Comparison of ENCODE assay signal across 30 cellular contexts in the genomic region with DNA sequence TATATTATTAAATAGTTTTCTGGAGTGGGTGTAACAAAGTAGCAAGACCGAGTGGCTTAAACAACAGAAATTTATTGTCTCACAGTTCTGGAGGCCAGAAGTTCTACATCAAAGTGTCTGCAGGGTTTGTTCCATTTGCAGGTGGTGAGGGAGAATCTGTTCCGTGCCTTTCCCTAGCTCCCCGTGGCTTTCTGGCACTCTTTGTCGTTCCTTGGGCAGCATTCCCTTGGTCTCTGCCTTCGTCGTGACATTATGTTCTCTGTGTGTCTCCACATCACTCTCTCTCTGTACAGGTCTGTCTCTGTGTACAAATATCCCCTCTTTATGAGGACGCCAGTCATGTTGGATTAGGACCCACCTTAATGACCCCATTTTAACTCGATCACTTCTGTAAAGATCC. TPM values are rescaled to one million over a fixed set of nuclear protein-coding genes. Genes with fewer than 3 reads are reported as not detected.
DNase-seq lines count a peak whose midpoint lies in the region; ATAC-seq and TF ChIP-seq lines count a peak whose summit lies in the region.
"Had no signal": no experiment of that assay in that cellular context is flagged by ENCODE, and none has a peak within 500 bp of the region (broad histone marks: within the 10 kb centered on the region; RNA-seq: fewer than 3 reads in every experiment).

No MANE protein-coding gene starts in this region.

- H3K4me3 ChIP-seq in right cardiac atrium (ENCODE audit: low read length) (no peak overlapping the region), right atrium auricular region (no peak overlapping the region), dorsolateral prefrontal cortex (peak overlapping the region in 7 of 59 donors; percentile 0 to 24 (median 10)), rectal smooth muscle tissue (ENCODE audit: low read length) (no peak overlapping the region)
- H3K4me3 ChIP-seq: right lobe of liver had no signal

- no peaks in the 10 kb centered on the region for H3K4me1 ChIP-seq in right cardiac atrium (ENCODE audit: control insufficient read depth, insufficient read depth, low read length)
- H3K4me1 ChIP-seq in right atrium auricular region = peaks cover 0 to 14% of the 10 kb centered on the region in 2 donors
- H3K4me1 ChIP-seq in rectal smooth muscle tissue (ENCODE audit: control insufficient read depth, insufficient read depth, low read length) = peaks cover 5% of the 10 kb centered on the region
- H3K4me1 ChIP-seq: parathyroid adenoma, right lobe of liver had no signal

- intact Hi-C loops in right cardiac atrium (cut with DNase I) = no loop called here
- intact Hi-C loops in dorsolateral prefrontal cortex (cut with DNase I) = no loop called here
- intact Hi-C loops in sciatic nerve (cut with DNase I) = no loop called here

- peak in 1 of 2 donors; percentile 18 for ATAC-seq in right cardiac atrium
- ATAC-seq in sciatic nerve = no peak
- no peak for ATAC-seq in HG03175 (IDR thresholded peaks at IDR 0.05; ENCODE audit: unreplicated experiment)
- ATAC-seq: activated CD4-positive, alpha-beta T cell treated with anti-CD3 and anti-CD28 coated beads for 36 hours; activated CD8-positive, alpha-beta T cell treated with anti-CD3 and anti-CD28 coated beads for 36 hours; PC-3; right lobe of liver; Right ventricle myocardium inferior had no signal

- DNase-seq in right cardiac atrium (no peak), right atrium auricular region (ENCODE audit: low spot score) (no peak), dorsolateral prefrontal cortex (peak in 2 of 10 donors; percentile 14 to 82), nucleus accumbens (lab: John Stamatoyannopoulos, UW) (no peak), sciatic nerve (ENCODE audit: low spot score) (no peak)
- no peak for DNase-seq in activated CD4-positive, alpha-beta T cell treated with anti-CD3 and anti-CD28 coated beads for 1 hour
- DNase-seq: activated CD4-positive, alpha-beta T cell treated with anti-CD3 and anti-CD28 coated beads for 36 hours; activated CD8-positive, alpha-beta memory T cell treated with anti-CD3 and anti-CD28 coated beads, Interleukin-2, amount 50 U/mL, for 48 hours; activated CD8-positive, alpha-beta T cell treated with anti-CD3 and anti-CD28 coated beads for 36 hours; activated naive CD4-positive, alpha-beta T cell treated with anti-CD3 and anti-CD28 coated beads, Interleukin-2, amount 50 U/mL, for 16 hours; DMS79; effector CD8-positive, alpha-beta T cell; GDM1; HFFc6; mammary epithelial cell; NCI-H1048; NCI-H1694 treated with DMSO at 0.1 percent for 48 hours; NCI-H2171 treated with DMSO at 0.1 percent for 48 hours; NCI-H524 treated with DMSO at 0.1 percent for 48 hours; NK-92 treated with Interleukin-12 subunit alpha and Interleukin-12 subunit beta, amount 100 ng/mL, for 24 hours; PC-3; right lobe of liver; stimulated activated CD4-positive, alpha-beta T cell treated with anti-CD3 and anti-CD28 coated beads, Interleukin-4, amount 100 ng/mL, for 24 hours; T-helper 2 cell had no signal

- no peaks in the 10 kb centered on the region for H3K27me3 ChIP-seq in right cardiac atrium (ENCODE audit: control insufficient read depth, insufficient read depth)
- no peaks in the 10 kb centered on the region for H3K27me3 ChIP-seq in right atrium auricular region
- H3K27me3 ChIP-seq in dorsolateral prefrontal cortex = no peaks in the 10 kb centered on the region
- H3K27me3 ChIP-seq in rectal smooth muscle tissue (ENCODE audit: control insufficient read depth, insufficient read depth, low read length) = no peaks in the 10 kb centered on the region
- H3K27me3 ChIP-seq: right lobe of liver had no signal

- H3K9me3 ChIP-seq in right cardiac atrium (ENCODE audit: control insufficient read depth, low read length) = no peaks in the 10 kb centered on the region
- H3K9me3 ChIP-seq in right atrium auricular region = no peaks in the 10 kb centered on the region
- H3K9me3 ChIP-seq: right lobe of liver had no signal

- no peak overlapping the region for H3K9ac ChIP-seq in rectal smooth muscle tissue (ENCODE audit: low read length)
- H3K9ac ChIP-seq: parathyroid adenoma had no signal

- H3K36me3 ChIP-seq in right atrium auricular region (no peaks in the 10 kb centered on the region), rectal smooth muscle tissue (ENCODE audit: control insufficient read depth, insufficient read depth, low read length) (no peaks in the 10 kb centered on the region)
- H3K36me3 ChIP-seq: right lobe of liver had no signal

- 78% methylated on average over 8 of the region's 8 CpGs for WGBS in right cardiac atrium

- H3K27ac ChIP-seq in right cardiac atrium (ENCODE audit: low read length) (peak overlapping the region; percentile 57), right atrium auricular region (no peak overlapping the region), dorsolateral prefrontal cortex (peak overlapping the region in 53 of 59 donors; percentile 3 to 88 (median 64)), rectal smooth muscle tissue (ENCODE audit: low read depth, low read length) (peak overlapping the region; percentile 44)
- H3K27ac ChIP-seq: 22Rv1, epithelial cell of prostate, parathyroid adenoma, right lobe of liver had no signal

- no peak for TF ChIP-seq CTCF in right atrium auricular region (IDR thresholded peaks at IDR 0.05)
- TF ChIP-seq CTCF in dorsolateral prefrontal cortex (IDR thresholded peaks at IDR 0.05 in 54 of 56, conservative IDR thresholded peaks at IDR 0.05 in 2 of 56; ENCODE audit: low read depth in 1 of 56, partially characterized antibody in 56 of 56) = no peak

RNA-seq across cellular contexts. Expression of gene LDLRAD3, which starts 38.2 kb away (rescaled TPM):
- 1 to 10 TPM; 3.0 to 7.0 (median 3.6) TPM for total RNA-seq in right cardiac atrium
- 1.8 TPM for polyA plus RNA-seq in right cardiac atrium
- total RNA-seq in right atrium auricular region = 1 to 10 TPM; 3.6 to 7.0 TPM
- 10 to 100 TPM in 118 of 120 experiments, 1 to 10 TPM in 2; 8.6 to 50.7 (median 16.4) TPM for total RNA-seq in dorsolateral prefrontal cortex
- total RNA-seq in sciatic nerve = 47.5 TPM

Comparison
In these comparisons a context has a peak if more than half of its experiments do, and no peak if none do; other contexts are left out.
1. H3K27ac ChIP-seq: peak in right cardiac atrium (single experiment), dorsolateral prefrontal cortex (53 of 59) and rectal smooth muscle tissue (single experiment); none in right atrium auricular region (0 of 2).